ENCODE assay signal across 3 cellular contexts in genomic region chr19:41928754-41929535, GRCh38.
TF ChIP-seq lines count a peak whose summit lies in the region.

No MANE protein-coding gene starts in this region.

TF ChIP-seq in A549, 52 proteins besides CTCF, POLR2A, EP300 and RAD21 (continued from another document):
- TF ChIP-seq RCOR1 (IDR thresholded peaks at IDR 0.05; ENCODE audit: low read depth, low read length) (no peak), KDM1A (IDR thresholded peaks at IDR 0.05; ENCODE audit: low read depth) (no peak), ZC3H11A (IDR thresholded peaks at IDR 0.05) (no peak), ZSCAN20 (CRISPR knock-in tag; IDR thresholded peaks at IDR 0.05) (no peak), MAX (IDR thresholded peaks at IDR 0.05) (no peak), ZNF302 (CRISPR knock-in tag; IDR thresholded peaks at IDR 0.05) (no peak), NR3C1 (IDR thresholded peaks at IDR 0.05) (no peak), JUNB (IDR thresholded peaks at IDR 0.05) (no peak)

TF ChIP-seq in HCT116, 20 proteins besides CTCF, POLR2A, EP300 and RAD21 (continued from another document):
- no peak for TF ChIP-seq SP1 (IDR thresholded peaks at IDR 0.05; ENCODE audit: low read depth)
- no peak for TF ChIP-seq SIN3A (IDR thresholded peaks at IDR 0.05; ENCODE audit: low read depth)
- TF ChIP-seq CEBPB (IDR thresholded peaks at IDR 0.05; ENCODE audit: low read depth) = no peak
- TF ChIP-seq YY1 (IDR thresholded peaks at IDR 0.05; ENCODE audit: extremely low read depth, insufficient replicate concordance, low read depth, low read length) = no peak
- TF ChIP-seq, protein P1, sequence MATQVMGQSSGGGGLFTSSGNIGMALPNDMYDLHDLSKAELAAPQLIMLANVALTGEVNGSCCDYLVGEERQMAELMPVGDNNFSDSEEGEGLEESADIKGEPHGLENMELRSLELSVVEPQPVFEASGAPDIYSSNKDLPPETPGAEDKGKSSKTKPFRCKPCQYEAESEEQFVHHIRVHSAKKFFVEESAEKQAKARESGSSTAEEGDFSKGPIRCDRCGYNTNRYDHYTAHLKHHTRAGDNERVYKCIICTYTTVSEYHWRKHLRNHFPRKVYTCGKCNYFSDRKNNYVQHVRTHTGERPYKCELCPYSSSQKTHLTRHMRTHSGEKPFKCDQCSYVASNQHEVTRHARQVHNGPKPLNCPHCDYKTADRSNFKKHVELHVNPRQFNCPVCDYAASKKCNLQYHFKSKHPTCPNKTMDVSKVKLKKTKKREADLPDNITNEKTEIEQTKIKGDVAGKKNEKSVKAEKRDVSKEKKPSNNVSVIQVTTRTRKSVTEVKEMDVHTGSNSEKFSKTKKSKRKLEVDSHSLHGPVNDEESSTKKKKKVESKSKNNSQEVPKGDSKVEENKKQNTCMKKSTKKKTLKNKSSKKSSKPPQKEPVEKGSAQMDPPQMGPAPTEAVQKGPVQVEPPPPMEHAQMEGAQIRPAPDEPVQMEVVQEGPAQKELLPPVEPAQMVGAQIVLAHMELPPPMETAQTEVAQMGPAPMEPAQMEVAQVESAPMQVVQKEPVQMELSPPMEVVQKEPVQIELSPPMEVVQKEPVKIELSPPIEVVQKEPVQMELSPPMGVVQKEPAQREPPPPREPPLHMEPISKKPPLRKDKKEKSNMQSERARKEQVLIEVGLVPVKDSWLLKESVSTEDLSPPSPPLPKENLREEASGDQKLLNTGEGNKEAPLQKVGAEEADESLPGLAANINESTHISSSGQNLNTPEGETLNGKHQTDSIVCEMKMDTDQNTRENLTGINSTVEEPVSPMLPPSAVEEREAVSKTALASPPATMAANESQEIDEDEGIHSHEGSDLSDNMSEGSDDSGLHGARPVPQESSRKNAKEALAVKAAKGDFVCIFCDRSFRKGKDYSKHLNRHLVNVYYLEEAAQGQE (IDR thresholded peaks at IDR 0.05; ENCODE audit: low read depth) = no peak
- no peak for TF ChIP-seq POLR2AphosphoS5 (IDR thresholded peaks at IDR 0.05; ENCODE audit: low read depth, low read length)
- TF ChIP-seq ZFX (IDR thresholded peaks at IDR 0.05) = no peak
- TF ChIP-seq ATF3 (IDR thresholded peaks at IDR 0.05) = no peak
- no peak for TF ChIP-seq SRF (IDR thresholded peaks at IDR 0.05; ENCODE audit: low read depth)
- no peak for TF ChIP-seq EGR1 (IDR thresholded peaks at IDR 0.05; ENCODE audit: low read depth)
- TF ChIP-seq ELF1 (IDR thresholded peaks at IDR 0.05; ENCODE audit: borderline replicate concordance, low read depth) = no peak
- no peak for TF ChIP-seq EZH2phosphoT487 (IDR thresholded peaks at IDR 0.05; ENCODE audit: borderline replicate concordance)
- TF ChIP-seq CBX3 (IDR thresholded peaks at IDR 0.05; ENCODE audit: low read depth) = no peak
- TF ChIP-seq MAX (IDR thresholded peaks at IDR 0.05) = no peak
- TF ChIP-seq ZNF274 (IDR thresholded peaks at IDR 0.05; ENCODE audit: low read depth, low read length) = no peak
- TF ChIP-seq JUND (IDR thresholded peaks at IDR 0.05) = no peak
- TF ChIP-seq ZBTB33 (IDR thresholded peaks at IDR 0.05; ENCODE audit: extremely low read depth, insufficient replicate concordance, low read length) = no peak

TF ChIP-seq in HEK293T, 16 proteins besides CTCF, POLR2A, EP300 and RAD21 (continued from another document):
- no peak for TF ChIP-seq SP1 (IDR thresholded peaks at IDR 0.05)
- TF ChIP-seq ELF4 (IDR thresholded peaks at IDR 0.05) = no peak
- TF ChIP-seq NFRKB (IDR thresholded peaks at IDR 0.05) = no peak
- TF ChIP-seq L3MBTL2 (conservative IDR thresholded peaks at IDR 0.05) = no peak
- TF ChIP-seq TARDBP (IDR thresholded peaks at IDR 0.05) = no peak
